8 cellular contexts compared by ENCODE assay signal in the genomic region with DNA sequence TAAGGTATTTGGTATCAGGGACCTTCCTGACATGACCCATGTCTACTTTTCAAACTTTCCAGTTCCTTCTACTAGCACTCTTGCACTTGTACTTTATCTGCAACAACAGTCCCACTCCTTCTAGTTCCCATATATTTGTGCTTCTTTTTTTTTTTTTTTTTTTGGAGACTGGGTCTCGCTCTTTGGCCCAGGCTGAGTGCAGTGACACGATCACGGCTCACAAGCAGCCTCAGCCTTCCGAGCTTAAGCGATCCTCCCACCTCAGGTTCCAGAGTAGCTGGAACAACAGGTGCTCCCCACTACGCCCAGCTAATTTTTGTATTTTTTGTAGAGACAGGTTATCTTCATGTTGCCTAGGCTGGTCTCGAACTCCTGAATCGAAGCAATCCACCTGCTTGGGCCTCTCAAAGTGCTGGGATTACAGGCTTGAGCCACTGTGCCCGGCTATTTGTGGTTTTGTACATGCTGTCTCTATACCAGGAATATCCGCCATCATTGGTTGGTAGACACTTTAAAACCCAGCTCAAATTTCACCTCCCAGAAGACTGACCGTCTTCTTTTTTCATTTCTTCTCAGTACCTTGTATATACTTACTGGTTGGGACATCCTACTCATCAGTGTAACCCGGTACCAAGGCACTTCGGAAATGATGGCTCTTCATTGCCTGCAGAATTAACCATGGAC. TPM values are rescaled to one million over a fixed set of nuclear protein-coding genes. Genes with fewer than 3 reads are reported as not detected.
A peak's percentile ranks its signal among the peaks of the same experiment; 100 is the strongest.
DNase-seq lines count a peak whose midpoint lies in the region; ATAC-seq, FAIRE-seq and TF ChIP-seq lines count a peak whose summit lies in the region.

No MANE protein-coding gene starts in this region.

- TF ChIP-seq CTCF in A549 (IDR thresholded peaks at IDR 0.05) (no peak), bronchial epithelial cell (IDR thresholded peaks at IDR 0.05; ENCODE audit: insufficient read depth, low read length, severe bottlenecking) (no peak)

- no peak for FAIRE-seq in A549 (lab: Jason Lieb, UNC)
- FAIRE-seq in bronchial epithelial cell (lab: Jason Lieb, UNC): no peak

- no peak for TF ChIP-seq EP300 in A549 (IDR thresholded peaks at IDR 0.05)

- H3K36me3 ChIP-seq in HUES64 (ENCODE audit: insufficient read depth, low read length) (peaks cover 10% of the 10 kb centered on the region; the same call in 1 of the 2 replicates), bronchial epithelial cell (ENCODE audit: control insufficient read depth, insufficient read depth, low read length) (no peaks in the 10 kb centered on the region), muscle layer of colon (ENCODE audit: insufficient read depth, low read length) (no peaks in the 10 kb centered on the region)

- POLR2A ChIA-PET in A549 (lab: Yijun Ruan, JAX): interaction anchor here (1.9 kb wide), 1 partner anchor 146 kb away, joined by 12 read pairs; no protein-coding TSS in a partner anchor

- H3K27me3 ChIP-seq in HUES64 (ENCODE audit: insufficient read depth, low read length): no peaks in the 10 kb centered on the region
- no peaks in the 10 kb centered on the region for H3K27me3 ChIP-seq in bronchial epithelial cell (ENCODE audit: control insufficient read depth, insufficient read depth, low read length)
- no peaks in the 10 kb centered on the region for H3K27me3 ChIP-seq in muscle layer of colon (ENCODE audit: control insufficient read depth in 1 of 2, insufficient read depth in 2 of 2, low read length in 2 of 2)

- no peak for TF ChIP-seq RAD21 in A549 (conservative IDR thresholded peaks at IDR 0.05 in 1 of 2, IDR thresholded peaks at IDR 0.05 in 1 of 2)

- DNase-seq in A549 (ENCODE audit: low read depth in 1 of 2, low spot score in 1 of 2): no peak
- no peak for DNase-seq in bronchial epithelial cell (ENCODE audit: low read depth)
- DNase-seq in LoVo (ENCODE audit: low spot score): no peak

- H3K27ac ChIP-seq in A549 (peak overlapping the region; percentile 75 to 85; a peak in 5 of 6 replicates), HUES64 (ENCODE audit: low read depth, low read length) (no peak overlapping the region), muscle layer of colon (ENCODE audit: low read depth, low read length) (peak overlapping the region; percentile 87)

- 92% methylated on average over 13 of the region's 13 CpGs for WGBS in A549 (ENCODE audit: missing lambda C conversion rate)
- 93% methylated on average over 13 of the region's 13 CpGs for WGBS in HUES64

- H3K4me1 ChIP-seq in A549 (peaks cover 14% of the 10 kb centered on the region; the same call in 2 of the 3 replicates), HUES64 (ENCODE audit: insufficient read depth, low read length) (peaks cover 18% of the 10 kb centered on the region), muscle layer of colon (ENCODE audit: insufficient read depth, low read length) (peaks cover 15% of the 10 kb centered on the region)

- peak overlapping the region; percentile 72 for H3K4me2 ChIP-seq in A549

- H3K4me3 ChIP-seq in A549: peak overlapping the region; percentile 79
- peak overlapping the region; percentile 80 for H3K4me3 ChIP-seq in HUES64 (ENCODE audit: low read length)
- H3K4me3 ChIP-seq in bronchial epithelial cell (ENCODE audit: low read depth, low read length): peak overlapping the region; percentile 60
- peak overlapping the region; percentile 74 to 91 for H3K4me3 ChIP-seq in muscle layer of colon (ENCODE audit: low read depth in 1 of 2, low read length in 2 of 2)

- CTCF ChIA-PET in A549 (lab: Yijun Ruan, JAX): no interaction called here

- no peak for TF ChIP-seq POLR2A in A549 (IDR thresholded peaks at IDR 0.05; ENCODE audit: low read length)
- TF ChIP-seq POLR2A in GM18505 (IDR thresholded peaks at IDR 0.05; ENCODE audit: borderline replicate concordance, extremely low read depth, insufficient read depth, insufficient read length): no peak

- H3K9ac ChIP-seq in HUES64 (ENCODE audit: low read depth, low read length) (peak overlapping the region; percentile 73), muscle layer of colon (ENCODE audit: low read length) (peak overlapping the region; percentile 69)

- no peak for ATAC-seq in A549
- no peak for ATAC-seq in HG02588 (IDR thresholded peaks at IDR 0.05; ENCODE audit: unreplicated experiment)
- ATAC-seq in GM18505 (IDR thresholded peaks at IDR 0.05; ENCODE audit: unreplicated experiment): no peak
- no peak for ATAC-seq in GM18519 (IDR thresholded peaks at IDR 0.05; ENCODE audit: low FRiP score, unreplicated experiment)

- H3K9me3 ChIP-seq in A549: no peaks in the 10 kb centered on the region
- H3K9me3 ChIP-seq in HUES64 (ENCODE audit: insufficient read depth, low read depth, low read length): no peaks in the 10 kb centered on the region
- no peaks in the 10 kb centered on the region for H3K9me3 ChIP-seq in muscle layer of colon (ENCODE audit: low read length)

TF ChIP-seq in A549, 52 proteins besides CTCF, POLR2A, EP300 and RAD21:
- TF ChIP-seq ESRRA (IDR thresholded peaks at IDR 0.05; ENCODE audit: borderline replicate concordance, low read length): no peak
TF ChIP-seq in A549: peak in this region for 0.

RNA-seq across cellular contexts. Expression of a gene that starts 1.1 kb away (rescaled TPM):
- polyA plus RNA-seq in A549 (2011; rRNA removed): 14.4 and 16.8 TPM in 2 replicates
- 2.9 and 3.2 TPM in 2 replicates for polyA plus RNA-seq in A549 (2012; cell fraction: cytosol; rRNA removed)
- 3.4 and 3.8 TPM in 2 replicates for polyA plus RNA-seq in A549 (2012; cell fraction: nucleus; rRNA removed)
- polyA plus RNA-seq in A549 (2017; fragmentation: RNase III; extraction: RNeasy Plus Mini Kit Qiagen cat#74134 plus additional on column Dnase treatment): 5.6 to 7.3 TPM (median 6.5 TPM) in 3 replicates
- 12.1 and 19.2 TPM in 2 replicates for polyA minus RNA-seq in A549 (2011; rRNA and poly(A)+ RNA removed)
- polyA plus RNA-seq in HUES64 (2013, experiment 1 of 2): 13.3 TPM
- polyA plus RNA-seq in HUES64 (2013, experiment 2 of 2): 16.2 TPM
- 21.0 and 23.2 TPM in 2 replicates for total RNA-seq in bronchial epithelial cell

RNA-seq across cellular contexts. Expression of a gene that starts 48.6 kb away (rescaled TPM):
- polyA plus RNA-seq in A549 (2011; rRNA removed) (9.7 and 10.9 TPM in 2 replicates), A549 (2017; fragmentation: RNase III; extraction: RNeasy Plus Mini Kit Qiagen cat#74134 plus additional on column Dnase treatment) (4.4 to 5.4 TPM (median 4.5 TPM) in 3 replicates)
- 2.3 and 3.2 TPM in 2 replicates for polyA plus RNA-seq in A549 (2012; cell fraction: cytosol; rRNA removed)
- polyA plus RNA-seq in A549 (2012; cell fraction: nucleus; rRNA removed): 5.0 and 6.4 TPM in 2 replicates
- polyA minus RNA-seq in A549 (2011; rRNA and poly(A)+ RNA removed): 13.4 and 15.9 TPM in 2 replicates
- 7.3 TPM for polyA plus RNA-seq in HUES64 (2013, experiment 1 of 2)
- polyA plus RNA-seq in HUES64 (2013, experiment 2 of 2): 8.4 TPM
- 10.5 and 10.8 TPM in 2 replicates for total RNA-seq in bronchial epithelial cell
